8 cellular contexts compared by ENCODE assay signal in the genomic region with DNA sequence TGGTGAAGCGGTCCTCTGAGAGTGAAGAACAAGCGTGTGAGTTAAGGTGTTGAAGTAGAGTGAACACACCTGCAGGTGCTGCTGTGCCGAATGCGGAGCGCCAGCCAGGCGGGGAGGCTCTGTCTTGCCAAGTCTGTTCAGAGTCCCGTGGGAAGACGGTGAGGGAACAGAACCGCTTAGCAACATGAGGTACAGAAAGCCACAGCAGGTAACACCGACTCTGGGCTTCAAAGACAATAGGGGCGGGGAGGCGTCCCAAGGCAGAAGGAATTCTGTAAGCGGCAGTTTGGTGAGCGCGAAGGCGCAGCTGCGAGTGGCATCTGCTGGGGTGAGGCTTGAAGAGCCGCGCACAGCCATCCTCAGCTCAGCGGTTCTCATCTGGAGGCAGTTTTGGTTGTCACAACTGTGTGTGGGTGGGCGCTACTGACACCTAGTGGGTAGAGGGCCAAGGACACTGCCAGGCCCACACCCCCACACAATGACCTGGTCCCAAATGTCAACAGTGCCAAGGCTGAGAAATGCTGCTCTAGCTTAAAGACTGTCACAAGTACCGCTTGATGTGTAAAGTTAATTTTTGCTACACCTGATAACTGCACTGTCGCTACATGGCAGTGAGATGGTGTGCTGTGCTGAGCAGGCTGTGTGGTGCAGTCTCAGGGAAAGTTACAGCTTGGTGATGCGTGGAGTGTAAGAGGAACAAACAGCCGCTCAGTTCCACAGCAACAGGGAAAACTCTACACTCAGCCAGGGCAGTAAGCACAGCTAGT.
DNase-seq lines count a peak whose midpoint lies in the region; ATAC-seq and TF ChIP-seq lines count a peak whose summit lies in the region.

No MANE protein-coding gene starts in this region.

- TF ChIP-seq POLR2A in thyroid gland (IDR thresholded peaks at IDR 0.05), result no peak

- peaks cover 19% of the 10 kb centered on the region for H3K4me1 ChIP-seq in DOHH2 (ENCODE audit: control insufficient read depth, low read length)
- peaks cover 0 to 12% of the 10 kb centered on the region in 2 donors for H3K4me1 ChIP-seq in thyroid gland

- no peaks in the 10 kb centered on the region for H3F3A ChIP-seq in DOHH2 (ENCODE audit: control insufficient read depth, insufficient read depth)

- no peaks in the 10 kb centered on the region for H3K79me2 ChIP-seq in DOHH2 (ENCODE audit: control insufficient read depth, low read length)

- peaks cover 3% of the 10 kb centered on the region for H3K36me3 Mint-ChIP-seq in activated naive CD8-positive, alpha-beta T cell treated with anti-CD3 and anti-CD28 coated beads, Interleukin-2, amount 50 U/mL, for 24 hours (ENCODE audit: low read depth)

- H3K27me3 Mint-ChIP-seq in activated naive CD8-positive, alpha-beta T cell treated with anti-CD3 and anti-CD28 coated beads, Interleukin-2, amount 50 U/mL, for 24 hours, result no peaks in the 10 kb centered on the region

- no peaks in the 10 kb centered on the region for H3K9me2 ChIP-seq in DOHH2 (replicated peaks; ENCODE audit: control insufficient read depth, low read length)

- TF ChIP-seq CTCF in DOHH2 (IDR thresholded peaks at IDR 0.05; ENCODE audit: low read depth, low read length, poor library complexity, severe bottlenecking) (peak; percentile 82), HFF-Myc (IDR thresholded peaks at IDR 0.05; ENCODE audit: low read depth, low read length, missing control alignments) (peak; percentile 48), thyroid gland (IDR thresholded peaks at IDR 0.05) (peak in 3 of 6 experiments; percentile 27 to 40 (median 31))

- ATAC-seq in activated naive CD8-positive, alpha-beta T cell treated with anti-CD3 and anti-CD28 coated beads, Interleukin-2, amount 50 U/mL, for 24 hours, result peak; percentile 52

- 68 to 71% methylated on average over 25 of the region's 25 CpGs for WGBS in thyroid gland, 2 donors

- H3K4me3 ChIP-seq in DOHH2 (ENCODE audit: low read length), result no peak overlapping the region
- no peak overlapping the region for H3K4me3 ChIP-seq in HFF-Myc (replicated peaks; ENCODE audit: low read depth, low read length)
- H3K4me3 ChIP-seq in thyroid gland (replicated peaks in 1 of 3), result no peak overlapping the region

- H3K4me1 Mint-ChIP-seq in activated naive CD8-positive, alpha-beta T cell treated with anti-CD3 and anti-CD28 coated beads, Interleukin-2, amount 50 U/mL, for 24 hours, result peaks cover 13% of the 10 kb centered on the region

- no peak overlapping the region for H3K4me3 Mint-ChIP-seq in activated naive CD8-positive, alpha-beta T cell treated with anti-CD3 and anti-CD28 coated beads, Interleukin-2, amount 50 U/mL, for 24 hours

- no peaks in the 10 kb centered on the region for H3K9me3 ChIP-seq in DOHH2 (ENCODE audit: control insufficient read depth, insufficient read depth, low read length)
- H3K9me3 ChIP-seq in thyroid gland, result no peaks in the 10 kb centered on the region

- H3K4me2 ChIP-seq in DOHH2 (ENCODE audit: low read length), result no peak overlapping the region

- H3K27me3 ChIP-seq in DOHH2 (ENCODE audit: control insufficient read depth, low read length) (no peaks in the 10 kb centered on the region), thyroid gland (no peaks in the 10 kb centered on the region)

- H3K36me3 ChIP-seq in DOHH2 (ENCODE audit: control insufficient read depth, low read length) (no peaks in the 10 kb centered on the region), thyroid gland (peaks cover 0 to 11% of the 10 kb centered on the region in 2 donors)

- no peaks in the 10 kb centered on the region for H4K20me1 ChIP-seq in DOHH2 (ENCODE audit: control insufficient read depth, insufficient read depth, low read depth, low read length)

- no peaks in the 10 kb centered on the region for H3K9me3 Mint-ChIP-seq in activated naive CD8-positive, alpha-beta T cell treated with anti-CD3 and anti-CD28 coated beads, Interleukin-2, amount 50 U/mL, for 24 hours

- intact Hi-C loops in thyroid gland (cut with DNase I), result no loop called here

- H3K27ac ChIP-seq in DOHH2 (ENCODE audit: low read depth, low read length), result no peak overlapping the region
- H3K27ac ChIP-seq in thyroid gland, result peak overlapping the region in 1 of 3 donors; percentile 6

- no peak overlapping the region for H3K27ac Mint-ChIP-seq in activated naive CD8-positive, alpha-beta T cell treated with anti-CD3 and anti-CD28 coated beads, Interleukin-2, amount 50 U/mL, for 24 hours

- DNase-seq in A172 (ENCODE audit: low spot score) (peak; percentile 44), HFF-Myc (ENCODE audit: extremely low read depth, low read depth) (no peak), NCI-H1694 treated with DMSO at 0.1 percent for 48 hours (lab: John Stamatoyannopoulos, UW) (peak; percentile 71), iPS-NIHi7 (ENCODE audit: extremely low spot score) (peak; percentile 71), thyroid gland (peak; percentile 59 to 61), NCI-H774 (lab: John Stamatoyannopoulos, UW) (no peak)
- peak; percentile 20 for DNase-seq in activated naive CD8-positive, alpha-beta T cell treated with anti-CD3 and anti-CD28 coated beads, Interleukin-2, amount 50 U/mL, for 24 hours

Comparison
In these comparisons a context has a peak if more than half of its experiments do, and no peak if none do; other contexts are left out.
1. DNase-seq: peak in A172 (single experiment), NCI-H1694 treated with DMSO at 0.1 percent for 48 hours (single experiment), activated naive CD8-positive, alpha-beta T cell treated with anti-CD3 and anti-CD28 coated beads, Interleukin-2, amount 50 U/mL, for 24 hours (single experiment), iPS-NIHi7 (single experiment) and thyroid gland (2 of 2); none in HFF-Myc (single experiment) and NCI-H774 (single experiment).